In genomic region chr2:235506997-235507615, GRCh38 we compare ENCODE assay signal across 21 cellular contexts. TPM values are rescaled to one million over a fixed set of nuclear protein-coding genes. Genes with fewer than 3 reads are reported as not detected.
A peak's percentile ranks its signal among the peaks of the same experiment; 100 is the strongest.
DNase-seq lines count a peak whose midpoint lies in the region; ATAC-seq, FAIRE-seq and TF ChIP-seq lines count a peak whose summit lies in the region.
"Had no signal": no experiment of that assay in that cellular context is flagged by ENCODE, and none has a peak within 500 bp of the region (broad histone marks: within the 10 kb centered on the region; RNA-seq: fewer than 3 reads in every experiment).

No MANE protein-coding gene starts in this region.

- H3K27me3 Mint-ChIP-seq in glutamatergic neuron (ENCODE audit: unreplicated experiment) (peaks cover 8% of the 10 kb centered on the region), progenitor cell of endocrine pancreas (no peaks in the 10 kb centered on the region)

- TF ChIP-seq CTCF in glutamatergic neuron (IDR thresholded peaks at IDR 0.05; ENCODE audit: partially characterized antibody, unreplicated experiment) (no peak), progenitor cell of endocrine pancreas (IDR thresholded peaks at IDR 0.05; ENCODE audit: unreplicated experiment) (no peak), coronary artery (IDR thresholded peaks at IDR 0.05) (no peak), kidney (IDR thresholded peaks at IDR 0.05; ENCODE audit: borderline replicate concordance, extremely low read depth, insufficient read depth) (no peak)

- H3K9me3 ChIP-seq in kidney (ENCODE audit: control insufficient read depth in 1 of 2, low read length in 2 of 2), result no peaks in the 10 kb centered on the region
- H3K9me3 ChIP-seq: left ventricle myocardium inferior, SK-N-SH, uterus had no signal

- H3K36me3 Mint-ChIP-seq in glutamatergic neuron (ENCODE audit: unreplicated experiment) (no peaks in the 10 kb centered on the region), progenitor cell of endocrine pancreas (ENCODE audit: insufficient read depth) (peaks cover 4% of the 10 kb centered on the region)
- H3K36me3 Mint-ChIP-seq: activated naive CD4-positive, alpha-beta T cell treated with anti-CD3 and anti-CD28 coated beads, Interleukin-2, amount 50 U/mL, for 72 hours had no signal

- no peak for ATAC-seq in HG02970 (IDR thresholded peaks at IDR 0.05; ENCODE audit: low FRiP score, unreplicated experiment)
- ATAC-seq: activated naive CD4-positive, alpha-beta T cell treated with anti-CD3 and anti-CD28 coated beads, Interleukin-2, amount 50 U/mL, for 72 hours; activated T-cell treated with anti-CD3 and anti-CD28 coated beads, Interleukin-2, amount 50 U/mL, for 72 hours; effector memory CD8-positive, alpha-beta T cell had no signal

- no peak overlapping the region for H3K4me3 ChIP-seq in coronary artery
- H3K4me3 ChIP-seq in kidney (ENCODE audit: low read length in 2 of 2), result no peak overlapping the region
- H3K4me3 ChIP-seq: left ventricle myocardium inferior, uterus had no signal

- no peak overlapping the region for H3K9ac ChIP-seq in kidney (ENCODE audit: low read length in 2 of 2)
- H3K9ac ChIP-seq: SK-N-SH had no signal

- H3K4me3 Mint-ChIP-seq in glutamatergic neuron (ENCODE audit: unreplicated experiment) (peak overlapping the region; percentile 32), progenitor cell of endocrine pancreas (ENCODE audit: low read depth) (no peak overlapping the region)
- H3K4me3 Mint-ChIP-seq: activated T-cell treated with anti-CD3 and anti-CD28 coated beads, Interleukin-2, amount 50 U/mL, for 72 hours; effector memory CD8-positive, alpha-beta T cell; T-helper 2 cell treated with Interferon-gamma antibody and Interleukin-4, amounts not matched to agents 5 μg/mL and 100 μg/mL, for 36 hours had no signal

- peaks cover 22 to 26% of the 10 kb centered on the region in 2 donors for H3K4me1 ChIP-seq in kidney (ENCODE audit: control insufficient read depth in 1 of 2, insufficient read depth in 1 of 2, low read depth in 1 of 2, low read length in 2 of 2)
- H3K4me1 ChIP-seq: uterus had no signal

- peak; percentile 12 for DNase-seq in DMS79 treated with DMSO at 0.1 percent for 48 hours (lab: John Stamatoyannopoulos, UW)
- DNase-seq in DMS79 (lab: John Stamatoyannopoulos, UW), result no peak
- DNase-seq in NCI-H345 treated with DMSO at 0.1 percent for 48 hours (lab: John Stamatoyannopoulos, UW; ENCODE audit: unreplicated experiment), result peak; percentile 80
- DNase-seq in glutamatergic neuron, result peak; percentile 55
- no peak for DNase-seq in progenitor cell of endocrine pancreas (ENCODE audit: low spot score, unreplicated experiment)
- DNase-seq in coronary artery (ENCODE audit: low spot score), result no peak
- DNase-seq in kidney, result no peak
- DNase-seq: activated CD4-positive, CD25-positive, alpha-beta regulatory T cell treated with anti-CD3 and anti-CD28 coated beads, Interleukin-2, amount 50 U/mL, for 72 hours; activated T-cell treated with anti-CD3 and anti-CD28 coated beads, Interleukin-2, amount 50 U/mL, for 72 hours; AML-193; effector memory CD8-positive, alpha-beta T cell; Kasumi-1; left ventricle myocardium inferior; SK-N-SH; uterus had no signal

- intact Hi-C loops in kidney (cut with DNase I), result no loop called here

- H3K9me3 Mint-ChIP-seq in glutamatergic neuron (ENCODE audit: unreplicated experiment) (peaks cover 6% of the 10 kb centered on the region), progenitor cell of endocrine pancreas (ENCODE audit: low read depth) (no peaks in the 10 kb centered on the region)
- H3K9me3 Mint-ChIP-seq: activated naive CD4-positive, alpha-beta T cell treated with anti-CD3 and anti-CD28 coated beads, Interleukin-2, amount 50 U/mL, for 72 hours; effector memory CD8-positive, alpha-beta T cell; T-helper 2 cell treated with Interferon-gamma antibody and Interleukin-4, amounts not matched to agents 5 μg/mL and 100 μg/mL, for 36 hours had no signal

- FAIRE-seq in kidney (lab: Jason Lieb, UNC), result no peak
- FAIRE-seq: H54, HTR-8/SVneo had no signal

- H3K36me3 ChIP-seq in kidney (ENCODE audit: control insufficient read depth in 1 of 2, insufficient read depth in 2 of 2, low read length in 2 of 2), result no peaks in the 10 kb centered on the region
- H3K36me3 ChIP-seq: left ventricle myocardium inferior, uterus had no signal

- peak overlapping the region; percentile 92 for H3K27ac Mint-ChIP-seq in glutamatergic neuron (ENCODE audit: unreplicated experiment)
- peak overlapping the region; percentile 1 for H3K27ac Mint-ChIP-seq in progenitor cell of endocrine pancreas
- H3K27ac Mint-ChIP-seq: activated naive CD4-positive, alpha-beta T cell treated with anti-CD3 and anti-CD28 coated beads, Interleukin-2, amount 50 U/mL, for 72 hours; activated T-cell treated with anti-CD3 and anti-CD28 coated beads, Interleukin-2, amount 50 U/mL, for 72 hours; effector memory CD8-positive, alpha-beta T cell; T-helper 2 cell treated with Interferon-gamma antibody and Interleukin-4, amounts not matched to agents 5 μg/mL and 100 μg/mL, for 36 hours had no signal

- H3K4me1 Mint-ChIP-seq in glutamatergic neuron (ENCODE audit: low read depth, unreplicated experiment), result peaks cover 52% of the 10 kb centered on the region
- peaks cover 45% of the 10 kb centered on the region for H3K4me1 Mint-ChIP-seq in progenitor cell of endocrine pancreas (ENCODE audit: low read depth)

- no peak overlapping the region for H3K27ac ChIP-seq in coronary artery
- H3K27ac ChIP-seq in kidney (ENCODE audit: low read depth in 2 of 2, low read length in 2 of 2), result no peak overlapping the region
- H3K27ac ChIP-seq: 22Rv1, left ventricle myocardium inferior, uterus had no signal

RNA-seq across cellular contexts. Expression of gene AGAP1, which starts 13.3 kb away (rescaled TPM):
- total RNA-seq in glutamatergic neuron (ENCODE audit: unreplicated experiment), result 153 TPM
- 43.3 and 47.2 TPM in 2 replicates for total RNA-seq in progenitor cell of endocrine pancreas
- total RNA-seq in kidney, result 44.5 TPM
- polyA plus RNA-seq in kidney (ENCODE audit: insufficient read depth, low read depth, low replicate concordance), result 8.1 TPM

Comparison
In these comparisons a context has a peak if more than half of its experiments do, and no peak if none do; other contexts are left out.
1. DNase-seq: peak in DMS79 treated with DMSO at 0.1 percent for 48 hours (single experiment), NCI-H345 treated with DMSO at 0.1 percent for 48 hours (single experiment) and glutamatergic neuron (single experiment); none in DMS79 (single experiment), progenitor cell of endocrine pancreas (single experiment), coronary artery (single experiment) and kidney (single experiment).